16 cellular contexts compared by ENCODE assay signal in the genomic region with DNA sequence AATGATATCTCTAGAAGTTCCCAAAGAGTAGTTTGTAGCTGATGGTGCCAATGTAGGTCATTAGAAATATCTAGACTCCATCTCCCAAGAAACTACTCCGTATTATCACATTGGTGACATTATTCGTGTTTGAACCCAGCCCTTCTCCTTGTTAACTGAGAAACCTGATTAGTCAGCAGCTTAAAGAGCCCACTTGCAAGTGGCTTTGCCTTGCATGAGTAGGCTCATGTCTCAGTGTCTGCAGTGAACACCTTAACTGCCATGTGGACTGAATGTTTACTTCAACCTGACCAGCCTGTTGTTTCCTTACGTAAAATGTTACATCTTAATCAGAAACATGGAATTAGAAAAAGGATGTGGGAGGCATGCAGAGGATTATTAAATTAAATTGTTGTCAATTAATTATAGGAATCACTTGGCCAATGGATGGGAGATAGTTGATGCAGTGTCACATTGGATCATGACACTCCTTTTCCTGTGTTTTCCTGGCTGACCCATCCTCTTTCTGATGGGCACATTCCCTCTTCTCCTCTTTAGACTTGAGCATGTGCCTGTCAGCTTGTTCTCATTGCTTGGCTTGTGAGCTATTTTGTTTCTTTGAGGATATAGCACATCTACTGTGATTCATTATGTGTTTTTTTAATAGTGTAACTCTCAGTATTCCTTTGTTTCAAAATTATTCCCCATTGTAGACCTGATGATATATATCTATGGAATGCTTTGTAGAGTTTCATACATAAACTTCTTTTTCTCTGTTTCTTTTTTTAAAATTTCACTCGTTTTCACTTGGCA. TPM values are rescaled to one million over a fixed set of nuclear protein-coding genes. Genes with fewer than 3 reads are reported as not detected.
DNase-seq lines count a peak whose midpoint lies in the region; ATAC-seq and TF ChIP-seq lines count a peak whose summit lies in the region.
"Had no signal": no experiment of that assay in that cellular context is flagged by ENCODE, and none has a peak within 500 bp of the region (broad histone marks: within the 10 kb centered on the region; RNA-seq: fewer than 3 reads in every experiment).

No MANE protein-coding gene starts in this region.

- no peaks in the 10 kb centered on the region for H3K9me2 ChIP-seq in GM23248 (ENCODE audit: insufficient read depth)

- WGBS in GM23248 (ENCODE audit: low coverage in 1 of 2, low lambda C conversion rate in 2 of 2, missing lambda C conversion rate in 2 of 2), 2 experiments: 60 to 62% methylated on average over 4 of the region's 4 CpGs

- H3K9me3 ChIP-seq in GM23248 (ENCODE audit: low read depth) (no peaks in the 10 kb centered on the region), adipocyte (ENCODE audit: control insufficient read depth, low read length) (peaks cover 7% of the 10 kb centered on the region)

- no peaks in the 10 kb centered on the region for H4K20me1 ChIP-seq in GM23248 (ENCODE audit: insufficient read depth)

- in situ Hi-C loops in GM23248 (cut with MboI): no loop called here

- H3K4me2 ChIP-seq in GM23248 (ENCODE audit: unreplicated experiment): peak overlapping the region; percentile 69

- H3K4me1 ChIP-seq in ACC112 (ENCODE audit: control insufficient read depth, insufficient read depth, low read length, unreplicated experiment) (peaks cover 37% of the 10 kb centered on the region), GM23248 (ENCODE audit: insufficient read depth) (peaks cover 33% of the 10 kb centered on the region), adipocyte (ENCODE audit: control insufficient read depth, insufficient read depth, low read length) (peaks cover 30% of the 10 kb centered on the region), foreskin keratinocyte (peaks cover 14% of the 10 kb centered on the region)

- H3K36me3 ChIP-seq in ACC112 (ENCODE audit: insufficient read depth, low read length): peaks cover 10% of the 10 kb centered on the region
- 0 out of 2 replicates have a peak, but pooled peaks cover 3% of the 10 kb centered on the region for H3K36me3 ChIP-seq in GM23248 (ENCODE audit: low read depth)
- no peaks in the 10 kb centered on the region for H3K36me3 ChIP-seq in adipocyte (ENCODE audit: control insufficient read depth, insufficient read depth, low read length, severe bottlenecking)
- H3K36me3 ChIP-seq: vagina had no signal

- no peaks in the 10 kb centered on the region for H3K27me3 ChIP-seq in ACC112 (ENCODE audit: insufficient read depth, low read length)
- H3K27me3 ChIP-seq in GM23248 (replicated peaks; ENCODE audit: insufficient read depth): no peaks in the 10 kb centered on the region
- H3K27me3 ChIP-seq in adipocyte (replicated peaks; ENCODE audit: control insufficient read depth, insufficient read depth, low read length): no peaks in the 10 kb centered on the region
- no peaks in the 10 kb centered on the region for H3K27me3 ChIP-seq in foreskin keratinocyte
- H3K27me3 ChIP-seq: vagina had no signal

- H3F3A ChIP-seq in GM23248 (ENCODE audit: insufficient read depth): peaks cover 35% of the 10 kb centered on the region

- no peak overlapping the region for H2AFZ ChIP-seq in ACC112 (ENCODE audit: low read length, unreplicated experiment)
- H2AFZ ChIP-seq in GM23248: no peak overlapping the region

- peak; percentile 72 for ATAC-seq in foreskin keratinocyte
- ATAC-seq in HG02642 (IDR thresholded peaks at IDR 0.05; ENCODE audit: poor library complexity, unreplicated experiment): no peak
- no peak for ATAC-seq in GM18907 (IDR thresholded peaks at IDR 0.05; ENCODE audit: unreplicated experiment)
- ATAC-seq: activated CD8-positive, alpha-beta T cell treated with anti-CD3 and anti-CD28 coated beads for 36 hours; stimulated activated naive B cell treated with anti-CD40 and anti-IgM and Interleukin-4, amounts not matched to agents 10 μg/mL and 1 μg/mL and 100 μg/mL, for 72 hours had no signal

- H3K27ac ChIP-seq in ACC112 (ENCODE audit: low read depth, low read length) (peak overlapping the region; percentile 89), GM23248 (peak overlapping the region; percentile 77), foreskin keratinocyte (no peak overlapping the region)
- H3K27ac ChIP-seq: vagina had no signal

- H3K79me2 ChIP-seq in ACC112 (ENCODE audit: control insufficient read depth, insufficient read depth, low read length, unreplicated experiment) (peaks cover 83% of the 10 kb centered on the region), GM23248 (ENCODE audit: insufficient read depth) (peaks cover 89% of the 10 kb centered on the region)

- TF ChIP-seq CTCF in foreskin keratinocyte (conservative IDR thresholded peaks at IDR 0.05): no peak

- H3K4me3 ChIP-seq in ACC112 (ENCODE audit: low read depth, low read length) (peak overlapping the region; percentile 40), GM23248 (peak overlapping the region; percentile 46), adipocyte (ENCODE audit: low read length) (peak overlapping the region; percentile 29)
- H3K4me3 ChIP-seq: vagina had no signal

- H3K9ac ChIP-seq in GM23248: peak overlapping the region; percentile 52
- H3K9ac ChIP-seq in adipocyte (ENCODE audit: low read length): no peak overlapping the region

- DNase-seq in GM23248 (peak; percentile 72), adipocyte (ENCODE audit: low read depth) (peak; percentile 65), foreskin keratinocyte (peak in 1 of 2 donors; percentile 30), putamen (ENCODE audit: low spot score) (no peak), OCI-M2 (lab: John Stamatoyannopoulos, UW; ENCODE audit: unreplicated experiment) (no peak)
- DNase-seq: activated CD8-positive, alpha-beta T cell treated with anti-CD3 and anti-CD28 coated beads for 36 hours; activated effector memory CD4-positive, alpha-beta T cell treated with anti-CD3 and anti-CD28 coated beads, Interleukin-2, amount 50 U/mL, for 16 hours; central memory CD4-positive, alpha-beta T cell; H9; NCI-H1092; stimulated activated CD4-positive, alpha-beta T cell treated with anti-CD3 and anti-CD28 coated beads, Interleukin-4, amount 100 ng/mL, for 24 hours; stimulated activated naive B cell treated with anti-CD40 and anti-IgM and Interleukin-4, amounts not matched to agents 10 μg/mL and 1 μg/mL and 100 μg/mL, for 72 hours had no signal

RNA-seq across cellular contexts. Expression of a gene that starts 18.0 kb away (rescaled TPM):
- 44.8 and 68.1 TPM in 2 replicates for total RNA-seq in GM23248 (2014; rRNA removed; shearing (Covaris generic))
- 64.0 and 66.3 TPM in 2 replicates for polyA plus RNA-seq in GM23248 (2016; fragmentation: Nextera tagmentation; extraction: Ambion mirVana)
- total RNA-seq in foreskin keratinocyte: 37.0 TPM in 2 replicates
- 25.3 and 28.8 TPM in 2 replicates for polyA plus RNA-seq in foreskin keratinocyte

Comparison
In these comparisons a context has a peak if more than half of its experiments do, and no peak if none do; other contexts are left out.
1. DNase-seq: peak in GM23248 (single experiment) and adipocyte (single experiment); none in putamen (single experiment) and OCI-M2 (single experiment).
2. Peak in every context shown above with its lines, with median percentiles within 50 percentile points of each other: H3K4me3 ChIP-seq.